9 cellular contexts compared by ENCODE assay signal in the genomic region with DNA sequence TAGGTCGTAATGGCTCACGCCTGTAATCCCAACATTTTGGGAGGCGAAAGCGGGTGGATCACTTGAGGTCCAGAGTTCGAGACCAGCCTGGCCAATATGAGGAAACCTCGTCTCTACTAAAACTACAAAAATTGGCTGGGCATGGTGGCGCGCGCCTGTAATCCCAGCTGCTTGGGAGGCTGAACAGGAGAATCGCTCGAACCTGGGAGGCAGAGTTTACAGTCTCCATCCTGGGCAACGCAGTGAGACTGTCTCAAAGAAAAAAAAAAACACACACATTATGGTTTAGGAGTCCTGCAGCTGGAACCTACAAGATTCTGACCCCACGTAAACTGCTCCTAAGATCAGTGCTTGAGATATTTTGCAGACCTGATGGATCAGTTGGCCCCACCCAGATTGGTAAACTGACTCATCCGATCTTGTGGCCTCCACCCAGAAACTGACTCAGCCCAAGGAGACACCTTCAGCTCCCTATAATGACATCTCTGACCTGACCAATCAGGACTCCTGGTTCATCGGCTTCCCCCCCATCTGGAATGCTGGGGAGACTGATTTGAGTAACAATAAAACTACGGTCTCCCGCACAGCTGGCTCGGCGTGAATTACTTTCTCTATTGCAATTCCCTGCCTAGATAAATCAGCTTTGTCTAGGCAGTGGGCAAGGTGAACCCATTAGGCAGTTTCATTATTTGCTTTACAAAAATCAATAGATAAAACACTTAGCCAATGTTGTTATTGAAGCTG.
DNase-seq lines count a peak whose midpoint lies in the region; TF ChIP-seq lines count a peak whose summit lies in the region.
"Had no signal": no experiment of that assay in that cellular context is flagged by ENCODE, and none has a peak within 500 bp of the region (broad histone marks: within the 10 kb centered on the region; RNA-seq: fewer than 3 reads in every experiment).

No MANE protein-coding gene starts in this region.

- peaks cover 16% of the 10 kb centered on the region for H4K20me1 ChIP-seq in neural progenitor cell (ENCODE audit: low read depth)

- no peaks in the 10 kb centered on the region for H3K9me3 ChIP-seq in neural progenitor cell (ENCODE audit: low read depth)

- H3K27ac Mint-ChIP-seq in neural progenitor cell, result peak overlapping the region; percentile 63

- peak overlapping the region; percentile 75 for H3K27ac ChIP-seq in neural progenitor cell

- H3K4me1 ChIP-seq in neural progenitor cell, result peaks cover 20% of the 10 kb centered on the region

- H2AFZ ChIP-seq in neural progenitor cell (replicated peaks), result no peak overlapping the region

- H3K4me3 Mint-ChIP-seq in neural progenitor cell, result no peak overlapping the region

- no peaks in the 10 kb centered on the region for H3K9me3 Mint-ChIP-seq in neural progenitor cell

- TF ChIP-seq CTCF in astrocyte of the spinal cord (IDR thresholded peaks at IDR 0.05; ENCODE audit: low read depth, low read length) (no peak), neural progenitor cell (IDR thresholded peaks at IDR 0.05) (no peak)

- no peak overlapping the region for H3K9ac ChIP-seq in neural progenitor cell

- no peaks in the 10 kb centered on the region for H3K36me3 ChIP-seq in neural progenitor cell

- peaks cover 49% of the 10 kb centered on the region for H3F3A ChIP-seq in neural progenitor cell (ENCODE audit: low read depth)

- H3K27me3 Mint-ChIP-seq in neural progenitor cell (ENCODE audit: insufficient read depth, low read depth), result peaks cover 12% of the 10 kb centered on the region
- H3K27me3 Mint-ChIP-seq: naive B cell had no signal

- peak overlapping the region; percentile 82 for H3K4me2 ChIP-seq in neural progenitor cell

- no peak overlapping the region for H3K4me3 ChIP-seq in astrocyte of the spinal cord (ENCODE audit: low read depth, low read length)
- peak overlapping the region; percentile 70 for H3K4me3 ChIP-seq in neural progenitor cell

- peak; percentile 63 for DNase-seq in SIG-M5 treated with dmso at 0.1 percent for 504 hours (lab: John Stamatoyannopoulos, UW; ENCODE audit: unreplicated experiment)
- no peak for DNase-seq in SIG-M5 (lab: John Stamatoyannopoulos, UW)
- peak; percentile 73 for DNase-seq in NCI-H2227 (lab: John Stamatoyannopoulos, UW; ENCODE audit: unreplicated experiment)
- peak; percentile 51 for DNase-seq in astrocyte of the spinal cord (ENCODE audit: low read depth, low spot score)
- peak; percentile 87 for DNase-seq in neural progenitor cell (ENCODE audit: low spot score)
- DNase-seq in HK-2 (ENCODE audit: unreplicated experiment), result no peak
- DNase-seq in DMS114 treated with DMSO at 0.1 percent for 48 hours (lab: John Stamatoyannopoulos, UW; ENCODE audit: unreplicated experiment), result no peak
- no peak for DNase-seq in T-helper 9 cell
- DNase-seq: naive B cell had no signal

- in situ Hi-C loops in astrocyte of the spinal cord (cut with HindIII; ENCODE audit: low sequenced_read_pairs), result no loop called here

- H3K4me1 Mint-ChIP-seq in neural progenitor cell, result peaks cover 27% of the 10 kb centered on the region

- H3K79me2 ChIP-seq in neural progenitor cell (ENCODE audit: low read depth), result peaks cover 44% of the 10 kb centered on the region

- H3K36me3 Mint-ChIP-seq in neural progenitor cell, result no peaks in the 10 kb centered on the region
- H3K36me3 Mint-ChIP-seq: naive B cell had no signal

- no peaks in the 10 kb centered on the region for H3K27me3 ChIP-seq in neural progenitor cell

Comparison
In these comparisons a context has a peak if more than half of its experiments do, and no peak if none do; other contexts are left out.
1. DNase-seq: peak in SIG-M5 treated with dmso at 0.1 percent for 504 hours (single experiment), NCI-H2227 (single experiment), astrocyte of the spinal cord (single experiment) and neural progenitor cell (single experiment); none in SIG-M5 (single experiment), HK-2 (single experiment), DMS114 treated with DMSO at 0.1 percent for 48 hours (single experiment) and T-helper 9 cell (single experiment).